8 cellular contexts compared by ENCODE assay signal in genomic region chr6:36546958-36547645, GRCh38.
DNase-seq lines count a peak whose midpoint lies in the region; ATAC-seq lines count a peak whose summit lies in the region.

STK38 (minus strand) TSS chr6:36547479; CDS start chr6:36540202, 7,277 bp downstream.

- DNase-seq in AG08395 (ENCODE audit: low spot score) (peak; percentile 99), NCI-H446 treated with DMSO at 0.1 percent for 48 hours (lab: John Stamatoyannopoulos, UW) (peak; percentile 68), islet precursor cell (peak; percentile 96)
- DNase-seq in central memory CD8-positive, alpha-beta T cell (ENCODE audit: low spot score in 2 of 2): peak; percentile 79 to 82
- peak; percentile 94 for DNase-seq in stimulated activated CD4-positive, alpha-beta T cell treated with anti-CD3 and anti-CD28 coated beads, Interleukin-12 subunit alpha, Interleukin-12 subunit beta, amount 100 ng/mL, for 4 hours

- H3K4me1 Mint-ChIP-seq in central memory CD8-positive, alpha-beta T cell: peaks cover 30% of the 10 kb centered on the region

- ATAC-seq in GM19035 (IDR thresholded peaks at IDR 0.05; ENCODE audit: unreplicated experiment): peak; percentile 72
- peak; percentile 51 for ATAC-seq in HG03378 (IDR thresholded peaks at IDR 0.05; ENCODE audit: unreplicated experiment)
- ATAC-seq in activated CD4-positive, CD25-positive, alpha-beta regulatory T cell treated with anti-CD3 and anti-CD28 coated beads, Interleukin-2, amount 50 U/mL, for 24 hours: peak; percentile 87 to 90
- peak; percentile 78 for ATAC-seq in central memory CD8-positive, alpha-beta T cell (replicated peaks; ENCODE audit: extremely low read depth, poor library complexity, severe bottlenecking)

- H3K27ac Mint-ChIP-seq in central memory CD8-positive, alpha-beta T cell (ENCODE audit: low read depth): peak within 1 kb of the TSS; percentile 98

- no peaks in the 10 kb centered on the region for H3K9me3 Mint-ChIP-seq in central memory CD8-positive, alpha-beta T cell

- H3K36me3 Mint-ChIP-seq in central memory CD8-positive, alpha-beta T cell (ENCODE audit: insufficient read depth): peaks cover 24% of the 10 kb centered on the region

- H3K4me3 Mint-ChIP-seq in central memory CD8-positive, alpha-beta T cell: peak within 1 kb of the TSS; percentile 98

- no peaks in the 10 kb centered on the region for H3K27me3 Mint-ChIP-seq in central memory CD8-positive, alpha-beta T cell

Comparison
In these comparisons a context has a peak if more than half of its experiments do, and no peak if none do; other contexts are left out.
1. Peak in every context shown above with its lines: DNase-seq and ATAC-seq.